ENCODE assay signal across 17 cellular contexts in the genomic region with DNA sequence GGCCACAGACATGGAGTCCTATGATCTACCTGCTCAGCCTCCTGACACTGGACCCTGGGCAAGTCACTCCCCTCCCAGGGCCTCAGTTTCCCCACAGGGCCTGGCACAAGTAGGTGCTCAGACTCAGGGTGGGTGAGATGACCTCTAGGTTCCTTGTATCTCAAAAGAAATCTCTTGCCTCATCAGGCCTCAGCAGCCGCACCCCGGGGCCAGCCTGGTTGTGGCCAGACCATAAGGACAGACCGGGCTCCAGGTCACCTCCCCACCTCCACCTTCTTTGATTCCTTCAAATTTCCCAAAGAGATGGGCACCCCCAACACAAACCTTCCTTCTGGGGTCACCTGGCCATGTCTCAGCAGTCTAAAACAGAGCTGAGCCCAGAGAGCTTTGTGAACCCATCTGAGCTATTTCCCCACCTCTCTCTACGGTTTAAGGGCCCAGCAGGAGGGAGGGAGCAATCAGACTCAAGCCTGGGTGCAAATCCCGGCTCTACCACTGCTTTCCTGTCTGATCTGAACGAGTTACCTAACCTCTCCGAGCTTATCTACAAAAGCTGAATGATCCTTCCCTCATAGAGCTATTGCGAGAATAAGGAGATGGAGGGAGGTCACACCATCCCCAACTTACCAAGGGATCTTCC. TPM values are rescaled to one million over a fixed set of nuclear protein-coding genes. Genes with fewer than 3 reads are reported as not detected.
DNase-seq lines count a peak whose midpoint lies in the region; ATAC-seq and TF ChIP-seq lines count a peak whose summit lies in the region.
"Had no signal": no experiment of that assay in that cellular context is flagged by ENCODE, and none has a peak within 500 bp of the region (broad histone marks: within the 10 kb centered on the region; RNA-seq: fewer than 3 reads in every experiment).

No MANE protein-coding gene starts in this region.

- peak overlapping the region; percentile 41 for H3K4me3 Mint-ChIP-seq in activated T-cell treated with anti-CD3 and anti-CD28 coated beads, Interleukin-2, amount 50 U/mL, for 4 hours
- H3K4me3 Mint-ChIP-seq in stimulated activated effector memory CD8-positive, alpha-beta T cell treated with anti-CD3 and anti-CD28 coated beads, Interleukin-12 subunit alpha, Interleukin-12 subunit beta, amount 100 ng/mL, for 72 hours = no peak overlapping the region
- H3K4me3 Mint-ChIP-seq: activated CD4-positive, alpha-beta T cell treated with anti-CD3 and anti-CD28 coated beads for 36 hours; CD4-positive, CD25-positive, alpha-beta regulatory T cell; nephron progenitor cell; stimulated activated naive B cell treated with anti-CD40 and anti-IgM and Interleukin-4, amounts not matched to agents 10 μg/mL and 1 μg/mL and 100 μg/mL, for 72 hours had no signal

- DNase-seq in activated T-cell treated with anti-CD3 and anti-CD28 coated beads, Interleukin-2, amount 50 U/mL, for 4 hours = no peak
- no peak for DNase-seq in activated T-cell treated with anti-CD3 and anti-CD28 coated beads, Interleukin-2, amount 50 U/mL, for 1 hour
- no peak for DNase-seq in stimulated activated effector memory CD8-positive, alpha-beta T cell treated with anti-CD3 and anti-CD28 coated beads, Interleukin-12 subunit alpha, Interleukin-12 subunit beta, amount 100 ng/mL, for 72 hours (ENCODE audit: low spot score in 2 of 2)
- DNase-seq in NCI-H748 (lab: John Stamatoyannopoulos, UW; ENCODE audit: unreplicated experiment) (no peak), foreskin fibroblast (no peak)
- DNase-seq: activated CD4-positive, alpha-beta T cell treated with anti-CD3 and anti-CD28 coated beads for 36 hours; activated naive CD4-positive, alpha-beta T cell treated with anti-CD3 and anti-CD28 coated beads for 36 hours; body of pancreas; CD4-positive, CD25-positive, alpha-beta regulatory T cell; DMS53; lower lobe of right lung; NCI-H1436 treated with DMSO at 0.1 percent for 48 hours; nephron progenitor cell; stimulated activated naive B cell treated with anti-CD40 and anti-IgM and Interleukin-4, amounts not matched to agents 10 μg/mL and 1 μg/mL and 100 μg/mL, for 72 hours had no signal

- ATAC-seq in activated T-cell treated with anti-CD3 and anti-CD28 coated beads, Interleukin-2, amount 50 U/mL, for 4 hours = no peak
- peak; percentile 10 for ATAC-seq in esophagus mucosa
- no peak for ATAC-seq in stimulated activated effector memory CD8-positive, alpha-beta T cell treated with anti-CD3 and anti-CD28 coated beads, Interleukin-12 subunit alpha, Interleukin-12 subunit beta, amount 100 ng/mL, for 72 hours
- ATAC-seq: activated CD4-positive, alpha-beta T cell treated with anti-CD3 and anti-CD28 coated beads for 36 hours; body of pancreas; stimulated activated naive B cell treated with anti-CD40 and anti-IgM and Interleukin-4, amounts not matched to agents 10 μg/mL and 1 μg/mL and 100 μg/mL, for 72 hours had no signal

- no peaks in the 10 kb centered on the region for H3K36me3 Mint-ChIP-seq in activated T-cell treated with anti-CD3 and anti-CD28 coated beads, Interleukin-2, amount 50 U/mL, for 4 hours (ENCODE audit: insufficient read depth)
- no peaks in the 10 kb centered on the region for H3K36me3 Mint-ChIP-seq in stimulated activated effector memory CD8-positive, alpha-beta T cell treated with anti-CD3 and anti-CD28 coated beads, Interleukin-12 subunit alpha, Interleukin-12 subunit beta, amount 100 ng/mL, for 72 hours
- H3K36me3 Mint-ChIP-seq: CD4-positive, CD25-positive, alpha-beta regulatory T cell had no signal

- peak overlapping the region; percentile 8 for H3K27ac Mint-ChIP-seq in stimulated activated effector memory CD8-positive, alpha-beta T cell treated with anti-CD3 and anti-CD28 coated beads, Interleukin-12 subunit alpha, Interleukin-12 subunit beta, amount 100 ng/mL, for 72 hours
- H3K27ac Mint-ChIP-seq: activated CD4-positive, alpha-beta T cell treated with anti-CD3 and anti-CD28 coated beads for 36 hours; activated naive CD4-positive, alpha-beta T cell treated with anti-CD3 and anti-CD28 coated beads for 36 hours; nephron progenitor cell; stimulated activated naive B cell treated with anti-CD40 and anti-IgM and Interleukin-4, amounts not matched to agents 10 μg/mL and 1 μg/mL and 100 μg/mL, for 72 hours had no signal

- H3K27me3 Mint-ChIP-seq in activated T-cell treated with anti-CD3 and anti-CD28 coated beads, Interleukin-2, amount 50 U/mL, for 4 hours (ENCODE audit: low read depth) = peaks cover 4% of the 10 kb centered on the region

- H3K4me1 Mint-ChIP-seq in activated T-cell treated with anti-CD3 and anti-CD28 coated beads, Interleukin-2, amount 50 U/mL, for 4 hours (ENCODE audit: low read depth) = peaks cover under 1% of the 10 kb centered on the region
- H3K4me1 Mint-ChIP-seq in stimulated activated effector memory CD8-positive, alpha-beta T cell treated with anti-CD3 and anti-CD28 coated beads, Interleukin-12 subunit alpha, Interleukin-12 subunit beta, amount 100 ng/mL, for 72 hours = peaks cover 3% of the 10 kb centered on the region
- H3K4me1 Mint-ChIP-seq: activated CD4-positive, alpha-beta T cell treated with anti-CD3 and anti-CD28 coated beads for 36 hours; CD4-positive, CD25-positive, alpha-beta regulatory T cell had no signal

- no peak overlapping the region for H3K4me3 ChIP-seq in foreskin fibroblast (ENCODE audit: low read depth in 1 of 2, low read length in 2 of 2)
- H3K4me3 ChIP-seq: body of pancreas, lower lobe of right lung, SK-N-MC had no signal

- TF ChIP-seq CTCF in foreskin fibroblast (IDR thresholded peaks at IDR 0.05; ENCODE audit: low read depth, low read length) = no peak

- H3K9me3 Mint-ChIP-seq in activated T-cell treated with anti-CD3 and anti-CD28 coated beads, Interleukin-2, amount 50 U/mL, for 4 hours = peaks cover 4% of the 10 kb centered on the region
- H3K9me3 Mint-ChIP-seq in stimulated activated effector memory CD8-positive, alpha-beta T cell treated with anti-CD3 and anti-CD28 coated beads, Interleukin-12 subunit alpha, Interleukin-12 subunit beta, amount 100 ng/mL, for 72 hours = peaks cover under 1% of the 10 kb centered on the region
- H3K9me3 Mint-ChIP-seq: activated naive CD4-positive, alpha-beta T cell treated with anti-CD3 and anti-CD28 coated beads for 36 hours had no signal

RNA-seq across cellular contexts. Expression of gene APOL4, which starts 2.5 kb away (rescaled TPM):
- total RNA-seq in activated T-cell treated with anti-CD3 and anti-CD28 coated beads, Interleukin-2, amount 50 U/mL, for 4 hours = under 1 TPM in 1 of 3 donors, not detected in 2; 0.27 TPM
- total RNA-seq in esophagus mucosa = 3.5 TPM
- total RNA-seq: CD4-positive, CD25-positive, alpha-beta regulatory T cell had no signal

RNA-seq across cellular contexts. Expression of gene APOL2, which starts 35.2 kb away (rescaled TPM):
- 100 to 1,000 TPM in 2 of 3 donors, 10 to 100 TPM in 1; 99.6 to 117 (median 106) TPM for total RNA-seq in activated T-cell treated with anti-CD3 and anti-CD28 coated beads, Interleukin-2, amount 50 U/mL, for 4 hours
- total RNA-seq in esophagus mucosa = 10.8 TPM

RNA-seq across cellular contexts. Expression of gene APOL3, which starts 43.6 kb away (rescaled TPM):
- total RNA-seq in activated T-cell treated with anti-CD3 and anti-CD28 coated beads, Interleukin-2, amount 50 U/mL, for 4 hours = 10 to 100 TPM; 14.4 to 17.7 (median 15.5) TPM
- total RNA-seq in esophagus mucosa = 8.7 TPM
- total RNA-seq: A673 had no signal

RNA-seq across cellular contexts. Expression of gene APOL1, which starts 48.8 kb away (rescaled TPM):
- 10 to 100 TPM; 39.8 to 53.1 (median 42.0) TPM for total RNA-seq in activated T-cell treated with anti-CD3 and anti-CD28 coated beads, Interleukin-2, amount 50 U/mL, for 4 hours
- 19.0 TPM for total RNA-seq in esophagus mucosa
